ENCODE assay signal across 1 cellular context in genomic region chr6:15308445-15309213, GRCh38.
A peak's percentile ranks its signal among the peaks of the same experiment; 100 is the strongest.
TF ChIP-seq lines count a peak whose summit lies in the region.

No MANE protein-coding gene starts in this region.

TF ChIP-seq in K562, 482 proteins besides CTCF, POLR2A, EP300 and RAD21 (continued from another document and continues in another):
- TF ChIP-seq MGA (IDR thresholded peaks at IDR 0.05) = 0 out of 2 replicates have a peak, but pooled peaks have one; percentile 18
- no peak for TF ChIP-seq CBFA2T3 (IDR thresholded peaks at IDR 0.05)
- peak; percentile 47; the same call in 1 of the 2 replicates for TF ChIP-seq NR2C1 (IDR thresholded peaks at IDR 0.05)
- TF ChIP-seq NR2C1 (tag; IDR thresholded peaks at IDR 0.05) = peak; percentile 69; the same call in 1 of the 2 replicates
- TF ChIP-seq MNT (conservative IDR thresholded peaks at IDR 0.05) = 0 out of 4 replicates have a peak, but pooled peaks of 1 of the 2 experiments have one; percentile 24
- TF ChIP-seq FUS (optimal IDR thresholded peaks at IDR 0.05; ENCODE audit: low read depth, low read length) = no peak
- TF ChIP-seq SUPT5H (IDR thresholded peaks at IDR 0.05) = no peak
- no peak for TF ChIP-seq SMARCE1 (IDR thresholded peaks at IDR 0.05)
- peak; percentile 50 for TF ChIP-seq HMBOX1 (IDR thresholded peaks at IDR 0.05)
- peak; percentile 56 for TF ChIP-seq GABPA (tag; conservative IDR thresholded peaks at IDR 0.05; ENCODE audit: low read depth)
- TF ChIP-seq ZNF592 (IDR thresholded peaks at IDR 0.05) = peak; percentile 59
- TF ChIP-seq ETV1 (tag; conservative IDR thresholded peaks at IDR 0.05; ENCODE audit: low read depth) = peak; percentile 61
- TF ChIP-seq CHD1 (IDR thresholded peaks at IDR 0.05; ENCODE audit: low read length) = no peak
- no peak for TF ChIP-seq NR2C2 (CRISPR knock-in tag; IDR thresholded peaks at IDR 0.05)
- peak; percentile 58; the same call in 1 of the 2 replicates for TF ChIP-seq NR2C2 (tag; IDR thresholded peaks at IDR 0.05)
- TF ChIP-seq RHOXF2B (CRISPR knock-in tag; conservative IDR thresholded peaks at IDR 0.05) = no peak
- TF ChIP-seq NCOA1 (IDR thresholded peaks at IDR 0.05; ENCODE audit: low read depth) = no peak
- TF ChIP-seq SNIP1 (IDR thresholded peaks at IDR 0.05; ENCODE audit: low read depth) = no peak
- TF ChIP-seq CREBBP (IDR thresholded peaks at IDR 0.05; ENCODE audit: low read depth, low read length) = no peak
- no peak for TF ChIP-seq SMAD1 (IDR thresholded peaks at IDR 0.05; ENCODE audit: low read depth, low read length, partially characterized antibody)
- TF ChIP-seq MAZ (CRISPR knock-in tag; conservative IDR thresholded peaks at IDR 0.05 in 1 of 2, IDR thresholded peaks at IDR 0.05 in 1 of 2) = no peak
- peak; percentile 42; the same call in 1 of the 2 replicates for TF ChIP-seq MYC (IDR thresholded peaks at IDR 0.05; ENCODE audit: low read depth, low read length)
- TF ChIP-seq MYC (CRISPR knock-in tag; IDR thresholded peaks at IDR 0.05; ENCODE audit: borderline replicate concordance, low read depth) = no peak
- no peak for TF ChIP-seq MAX (CRISPR knock-in tag; IDR thresholded peaks at IDR 0.05)
- peak; percentile 26 for TF ChIP-seq MEIS2 (IDR thresholded peaks at IDR 0.05; ENCODE audit: partially characterized antibody)
- TF ChIP-seq OTX1 (CRISPR knock-in tag; IDR thresholded peaks at IDR 0.05) = no peak
- TF ChIP-seq PKNOX1 (IDR thresholded peaks at IDR 0.05) = peak; percentile 70; the same call in 1 of the 2 replicates
- TF ChIP-seq ZNF280B (CRISPR knock-in tag; IDR thresholded peaks at IDR 0.05) = no peak
- TF ChIP-seq SOX6 (IDR thresholded peaks at IDR 0.05) = 0 out of 2 replicates have a peak, but pooled peaks have one; percentile 8
- TF ChIP-seq NR4A1 (CRISPR knock-in tag; IDR thresholded peaks at IDR 0.05) = no peak
- no peak for TF ChIP-seq NR4A1 (tag; IDR thresholded peaks at IDR 0.05)
- no peak for TF ChIP-seq ATF2 (CRISPR knock-in tag; IDR thresholded peaks at IDR 0.05)
- TF ChIP-seq EP400 (IDR thresholded peaks at IDR 0.05) = no peak
- TF ChIP-seq POLR2B (IDR thresholded peaks at IDR 0.05; ENCODE audit: low read depth, partially characterized antibody) = no peak
